In genomic region chr4:10006604-10007435, GRCh38 we compare ENCODE assay signal across 8 cellular contexts. TPM values are rescaled to one million over a fixed set of nuclear protein-coding genes. Genes with fewer than 3 reads are reported as not detected.
A peak's percentile ranks its signal among the peaks of the same experiment; 100 is the strongest.
DNase-seq lines count a peak whose midpoint lies in the region; ATAC-seq and TF ChIP-seq lines count a peak whose summit lies in the region.

No MANE protein-coding gene starts in this region.

- peak overlapping the region; percentile 11; the same call in 1 of the 2 replicates for H3K9ac ChIP-seq in HCT116 (ENCODE audit: low read length)

- peak; percentile 87 for DNase-seq in Caki2 (ENCODE audit: low read depth)
- peak; percentile 77 for DNase-seq in HCT116 (ENCODE audit: low read depth, low spot score)
- DNase-seq in RPMI8226 = peak; percentile 27
- DNase-seq in right cardiac atrium = no peak
- DNase-seq in stimulated activated naive CD4-positive, alpha-beta T cell (lab: John Stamatoyannopoulos, UW) = no peak
- DNase-seq in T-helper 9 cell = no peak

- POLR2A ChIA-PET in HCT116 (lab: Charles Lee) = interaction anchor here (1.5 kb wide), 1 partner anchor 110 kb away, joined by 7 read pairs; the partner anchor contains the start of gene WDR1

- H3K4me2 ChIP-seq in HCT116 (ENCODE audit: low read length) = peak overlapping the region; percentile 62

- peak overlapping the region; percentile 34 for H2AFZ ChIP-seq in HCT116 (ENCODE audit: low read depth, low read length, poor library complexity, severe bottlenecking)

- no peaks in the 10 kb centered on the region for H3K36me3 ChIP-seq in HCT116 (ENCODE audit: control insufficient read depth in 1 of 2, insufficient read depth in 2 of 2, low read length in 2 of 2)

- no TSS peak for BruUV-seq in HCT116 (replicated peaks; lab: Mats Ljungman, UMichigan)

- ATAC-seq in HCT116 = peak; percentile 99
- ATAC-seq in right cardiac atrium = peak; percentile 40 to 52
- no peak for ATAC-seq in HG03378 (IDR thresholded peaks at IDR 0.05; ENCODE audit: unreplicated experiment)

- TF ChIP-seq CTCF in HCT116 (IDR thresholded peaks at IDR 0.05 in 2 of 3, conservative IDR thresholded peaks at IDR 0.05 in 1 of 3; ENCODE audit: borderline replicate concordance in 1 of 3, insufficient read depth in 1 of 3, low read depth in 2 of 3, low read length in 2 of 3) = no peak

- no peak for TF ChIP-seq POLR2A in HCT116 (IDR thresholded peaks at IDR 0.05; ENCODE audit: borderline replicate concordance, extremely low read depth, insufficient read depth, insufficient read length)

- H4K20me1 ChIP-seq in HCT116 (ENCODE audit: insufficient read depth) = no peaks in the 10 kb centered on the region

- 65% methylated on average over 11 of the region's 11 CpGs for WGBS in right cardiac atrium

- H3K4me1 ChIP-seq in HCT116 (ENCODE audit: control insufficient read depth in 1 of 2, insufficient read depth in 2 of 2, low read length in 2 of 2) (peaks cover 24 to 31% of the 10 kb centered on the region in 2 experiments), right cardiac atrium (ENCODE audit: control insufficient read depth, insufficient read depth, low read length) (peaks cover 17% of the 10 kb centered on the region)

- H3K79me2 ChIP-seq in HCT116 (ENCODE audit: insufficient read depth, low read length) = no peaks in the 10 kb centered on the region

- intact Hi-C loops in HCT116 (cut with micrococcal nuclease) (no loop called here), right cardiac atrium (cut with DNase I) (no loop called here)

- no peak; the same call in 1 of the 2 replicates for TF ChIP-seq RAD21 in HCT116 (IDR thresholded peaks at IDR 0.05; ENCODE audit: low read depth)

- CTCF ChIA-PET in HCT116 (lab: Charles Lee) = interaction anchor here (0.8 to 1.6 kb wide), 3 partner anchors 8 to 242 kb away, joined by 3 to 15 read pairs (median 3); no protein-coding TSS in a partner anchor

- H3K9me3 ChIP-seq in HCT116 (ENCODE audit: control insufficient read depth in 1 of 2, insufficient read depth in 1 of 2, low read depth in 1 of 2, low read length in 2 of 2) (no peaks in the 10 kb centered on the region), right cardiac atrium (ENCODE audit: control insufficient read depth, low read length) (no peaks in the 10 kb centered on the region)

- peak overlapping the region in 1 of 2 experiments; percentile 9; a peak in 1 of 4 replicates for H3K4me3 ChIP-seq in HCT116 (replicated peaks in 1 of 2; ENCODE audit: low read depth in 1 of 2, low read length in 2 of 2)
- H3K4me3 ChIP-seq in right cardiac atrium (ENCODE audit: low read length) = no peak overlapping the region

- in situ Hi-C loops in Caki2 (cut with HindIII; ENCODE audit: low pct_unique_long_range_greater_than_20kb, low sequenced_read_pairs) = no loop called here

- H3K27ac ChIP-seq in HCT116 (ENCODE audit: low read depth, low read length) (peak overlapping the region; percentile 17; the same call in 1 of the 2 replicates), right cardiac atrium (ENCODE audit: low read length) (peak overlapping the region; percentile 51), temporal lobe (ENCODE audit: low read depth, low read length) (peak overlapping the region; percentile 21)

- H3K9me2 ChIP-seq in HCT116 (ENCODE audit: insufficient read depth) = no peaks in the 10 kb centered on the region

- H3K27me3 ChIP-seq in HCT116 (ENCODE audit: insufficient read depth, low read length) = no peaks in the 10 kb centered on the region
- no peaks in the 10 kb centered on the region for H3K27me3 ChIP-seq in right cardiac atrium (ENCODE audit: control insufficient read depth, insufficient read depth)

- RAD21 ChIA-PET in HCT116 (lab: Charles Lee; ENCODE audit: low non-redundant PET in 1 of 2, low total read pairs in 2 of 2, uncharacterized antibody in 2 of 2, unreplicated experiment in 2 of 2) = interaction anchor here in 1 of 2 experiments (0.7 kb wide), 1 partner anchor 243 kb away, joined by 3 read pairs; no protein-coding TSS in a partner anchor

TF ChIP-seq in HCT116, 20 proteins besides CTCF, POLR2A, EP300 and RAD21:
- TF ChIP-seq, protein P1, sequence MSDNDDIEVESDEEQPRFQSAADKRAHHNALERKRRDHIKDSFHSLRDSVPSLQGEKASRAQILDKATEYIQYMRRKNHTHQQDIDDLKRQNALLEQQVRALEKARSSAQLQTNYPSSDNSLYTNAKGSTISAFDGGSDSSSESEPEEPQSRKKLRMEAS (IDR thresholded peaks at IDR 0.05) = no peak
- TF ChIP-seq EZH2 (IDR thresholded peaks at IDR 0.05) = no peak
- no peak for TF ChIP-seq EZH2phosphoT487 (IDR thresholded peaks at IDR 0.05; ENCODE audit: borderline replicate concordance)
- TF ChIP-seq ATF3 (IDR thresholded peaks at IDR 0.05) = no peak
- TF ChIP-seq CBX3 (IDR thresholded peaks at IDR 0.05; ENCODE audit: low read depth) = peak; percentile 66; the same call in 1 of the 2 replicates
- no peak for TF ChIP-seq EGR1 (IDR thresholded peaks at IDR 0.05; ENCODE audit: low read depth)
- no peak for TF ChIP-seq TCF7L2 (IDR thresholded peaks at IDR 0.05; ENCODE audit: borderline replicate concordance, extremely low read depth, insufficient read depth, insufficient read length)
- no peak for TF ChIP-seq ZNF274 (IDR thresholded peaks at IDR 0.05; ENCODE audit: low read depth, low read length)
- no peak for TF ChIP-seq ZFX (IDR thresholded peaks at IDR 0.05)
- peak; percentile 80 for TF ChIP-seq FOSL1 (IDR thresholded peaks at IDR 0.05; ENCODE audit: low read depth)
- TF ChIP-seq, protein P2, sequence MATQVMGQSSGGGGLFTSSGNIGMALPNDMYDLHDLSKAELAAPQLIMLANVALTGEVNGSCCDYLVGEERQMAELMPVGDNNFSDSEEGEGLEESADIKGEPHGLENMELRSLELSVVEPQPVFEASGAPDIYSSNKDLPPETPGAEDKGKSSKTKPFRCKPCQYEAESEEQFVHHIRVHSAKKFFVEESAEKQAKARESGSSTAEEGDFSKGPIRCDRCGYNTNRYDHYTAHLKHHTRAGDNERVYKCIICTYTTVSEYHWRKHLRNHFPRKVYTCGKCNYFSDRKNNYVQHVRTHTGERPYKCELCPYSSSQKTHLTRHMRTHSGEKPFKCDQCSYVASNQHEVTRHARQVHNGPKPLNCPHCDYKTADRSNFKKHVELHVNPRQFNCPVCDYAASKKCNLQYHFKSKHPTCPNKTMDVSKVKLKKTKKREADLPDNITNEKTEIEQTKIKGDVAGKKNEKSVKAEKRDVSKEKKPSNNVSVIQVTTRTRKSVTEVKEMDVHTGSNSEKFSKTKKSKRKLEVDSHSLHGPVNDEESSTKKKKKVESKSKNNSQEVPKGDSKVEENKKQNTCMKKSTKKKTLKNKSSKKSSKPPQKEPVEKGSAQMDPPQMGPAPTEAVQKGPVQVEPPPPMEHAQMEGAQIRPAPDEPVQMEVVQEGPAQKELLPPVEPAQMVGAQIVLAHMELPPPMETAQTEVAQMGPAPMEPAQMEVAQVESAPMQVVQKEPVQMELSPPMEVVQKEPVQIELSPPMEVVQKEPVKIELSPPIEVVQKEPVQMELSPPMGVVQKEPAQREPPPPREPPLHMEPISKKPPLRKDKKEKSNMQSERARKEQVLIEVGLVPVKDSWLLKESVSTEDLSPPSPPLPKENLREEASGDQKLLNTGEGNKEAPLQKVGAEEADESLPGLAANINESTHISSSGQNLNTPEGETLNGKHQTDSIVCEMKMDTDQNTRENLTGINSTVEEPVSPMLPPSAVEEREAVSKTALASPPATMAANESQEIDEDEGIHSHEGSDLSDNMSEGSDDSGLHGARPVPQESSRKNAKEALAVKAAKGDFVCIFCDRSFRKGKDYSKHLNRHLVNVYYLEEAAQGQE (IDR thresholded peaks at IDR 0.05; ENCODE audit: low read depth) = no peak
- peak; percentile 56 for TF ChIP-seq SP1 (IDR thresholded peaks at IDR 0.05; ENCODE audit: low read depth)
- no peak for TF ChIP-seq SRF (IDR thresholded peaks at IDR 0.05; ENCODE audit: low read depth)
- no peak for TF ChIP-seq CEBPB (IDR thresholded peaks at IDR 0.05; ENCODE audit: low read depth)
- TF ChIP-seq YY1 (IDR thresholded peaks at IDR 0.05; ENCODE audit: extremely low read depth, insufficient replicate concordance, low read depth, low read length) = peak; percentile 29
- 0 out of 2 replicates have a peak, but pooled peaks have one; percentile 27 for TF ChIP-seq POLR2AphosphoS5 (IDR thresholded peaks at IDR 0.05; ENCODE audit: low read depth, low read length)
- TF ChIP-seq SIN3A (IDR thresholded peaks at IDR 0.05; ENCODE audit: low read depth) = no peak
- TF ChIP-seq JUND (IDR thresholded peaks at IDR 0.05) = peak; percentile 81
- peak; percentile 80 for TF ChIP-seq ELF1 (IDR thresholded peaks at IDR 0.05; ENCODE audit: borderline replicate concordance, low read depth)
- TF ChIP-seq, protein P3, sequence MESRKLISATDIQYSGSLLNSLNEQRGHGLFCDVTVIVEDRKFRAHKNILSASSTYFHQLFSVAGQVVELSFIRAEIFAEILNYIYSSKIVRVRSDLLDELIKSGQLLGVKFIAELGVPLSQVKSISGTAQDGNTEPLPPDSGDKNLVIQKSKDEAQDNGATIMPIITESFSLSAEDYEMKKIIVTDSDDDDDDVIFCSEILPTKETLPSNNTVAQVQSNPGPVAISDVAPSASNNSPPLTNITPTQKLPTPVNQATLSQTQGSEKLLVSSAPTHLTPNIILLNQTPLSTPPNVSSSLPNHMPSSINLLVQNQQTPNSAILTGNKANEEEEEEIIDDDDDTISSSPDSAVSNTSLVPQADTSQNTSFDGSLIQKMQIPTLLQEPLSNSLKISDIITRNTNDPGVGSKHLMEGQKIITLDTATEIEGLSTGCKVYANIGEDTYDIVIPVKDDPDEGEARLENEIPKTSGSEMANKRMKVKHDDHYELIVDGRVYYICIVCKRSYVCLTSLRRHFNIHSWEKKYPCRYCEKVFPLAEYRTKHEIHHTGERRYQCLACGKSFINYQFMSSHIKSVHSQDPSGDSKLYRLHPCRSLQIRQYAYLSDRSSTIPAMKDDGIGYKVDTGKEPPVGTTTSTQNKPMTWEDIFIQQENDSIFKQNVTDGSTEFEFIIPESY (IDR thresholded peaks at IDR 0.05; ENCODE audit: extremely low read depth, insufficient replicate concordance, low read length) = no peak

RNA-seq across cellular contexts. Expression of gene SLC2A9, which starts 14.5 kb away (rescaled TPM):
- 1.2 TPM in 1 of 2 replicates, not detected in the other for total RNA-seq in Caki2 (2014; rRNA removed; shearing (Covaris generic); ENCODE audit: low replicate concordance)
- total RNA-seq in HCT116 (2021; ENCODE audit: unreplicated experiment) (2.2 TPM), right cardiac atrium (10 to 100 TPM; 11.3 to 18.7 (median 13.7) TPM), temporal lobe (1.7 TPM)
- polyA plus RNA-seq in HCT116 (2012) = 1.2 and 1.7 TPM in 2 replicates
- polyA plus RNA-seq in right cardiac atrium = 5.1 TPM

Comparison
In these comparisons a context has a peak if more than half of its experiments do, and no peak if none do; other contexts are left out.
1. DNase-seq: peak in Caki2 (single experiment), HCT116 (single experiment) and RPMI8226 (single experiment); none in right cardiac atrium (0 of 3), stimulated activated naive CD4-positive, alpha-beta T cell (0 of 6) and T-helper 9 cell (single experiment).
2. Peak in every context shown above with its lines, with median percentiles within 50 percentile points of each other: H3K27ac ChIP-seq.